In genomic region chr7:10845225-10845624, GRCh38 we compare ENCODE assay signal across 21 cellular contexts.
"Had no signal": no experiment of that assay in that cellular context is flagged by ENCODE, and none has a peak within 500 bp of the region (broad histone marks: within the 10 kb centered on the region; RNA-seq: fewer than 3 reads in every experiment).

No MANE protein-coding gene starts in this region.

- H3K36me3 ChIP-seq: colonic mucosa, esophagus muscularis mucosa, gastrocnemius medialis, heart left ventricle, left lung, lower lobe of right lung had no signal

- H3K4me1 ChIP-seq: colonic mucosa, esophagus muscularis mucosa, gastrocnemius medialis, heart left ventricle, left lung, lower lobe of right lung had no signal

- H3K79me2 ChIP-seq: hepatocyte had no signal

- H3K27me3 ChIP-seq: colonic mucosa, esophagus muscularis mucosa, gastrocnemius medialis, heart left ventricle, hepatocyte, left lung had no signal

- FAIRE-seq: endometrium, keratinocyte had no signal

- DNase-seq: colonic mucosa; cortex of kidney; effector CD8-positive, alpha-beta T cell; effector memory CD8-positive, alpha-beta T cell; endodermal cell; foreskin melanocyte; gastrocnemius medialis; heart left ventricle; hypothalamus; immature natural killer cell; left cardiac atrium; left lung; left ventricle myocardium superior; lower lobe of right lung; mesendoderm; midbrain; naive thymus-derived CD4-positive, alpha-beta T cell had no signal

- H3K9me3 ChIP-seq: colonic mucosa, esophagus muscularis mucosa, gastrocnemius medialis, heart left ventricle, left lung, lower lobe of right lung had no signal

- H3K27ac ChIP-seq: colonic mucosa, esophagus muscularis mucosa, gastrocnemius medialis, heart left ventricle, hepatocyte, left lung, lower lobe of right lung had no signal

- H3K4me3 ChIP-seq: colonic mucosa, esophagus muscularis mucosa, gastrocnemius medialis, heart left ventricle, hepatocyte, left lung, lower lobe of right lung had no signal

- ATAC-seq: effector memory CD8-positive, alpha-beta T cell; gastrocnemius medialis; heart left ventricle; left cardiac atrium; left lung; left ventricle myocardium superior; lower lobe of right lung; naive thymus-derived CD4-positive, alpha-beta T cell had no signal

- H2AFZ ChIP-seq: hepatocyte had no signal

- H3K4me2 ChIP-seq: hepatocyte had no signal
